ENCODE assay signal across 8 cellular contexts in genomic region chr9:136881691-136882108, GRCh38. TPM values are rescaled to one million over a fixed set of nuclear protein-coding genes. Genes with fewer than 3 reads are reported as not detected.
DNase-seq lines count a peak whose midpoint lies in the region; ATAC-seq and TF ChIP-seq lines count a peak whose summit lies in the region.

No MANE protein-coding gene starts in this region.

- H3K4me1 ChIP-seq in BLaER1 treated with 17β-estradiol and CSF1 and Interleukin-3, amounts not matched to agents 10 nM and 100 nM, result peaks cover 27 to 38% (median 36%) of the 10 kb centered on the region in 10 experiments
- H3K4me1 ChIP-seq in HCT116 (ENCODE audit: control insufficient read depth in 1 of 2, insufficient read depth in 2 of 2, low read length in 2 of 2), result peaks cover 19 to 32% of the 10 kb centered on the region in 2 experiments
- peaks cover 0 to 5% of the 10 kb centered on the region in 2 donors for H3K4me1 ChIP-seq in uterus

- POLR2A ChIA-PET in HCT116 (lab: Charles Lee), result interaction anchor here (1.0 kb wide), 1 partner anchor 16 kb away, joined by 4 read pairs; the partner anchor contains the start of gene EDF1
- POLR2A ChIA-PET in activated CD4-positive, alpha-beta memory T cell treated with anti-CD3 and anti-CD28 coated beads for 36 hours (lab: Charles Lee), result interaction anchor here (0.6 to 2.1 kb wide), 12 partner anchors 9 to 339 kb away, joined by 3 to 23 read pairs (median 3); partner anchors contain the start of genes EDF1 and FBXW5

- peak overlapping the region in 9 of 11 experiments; percentile 24 to 64 (median 49); a peak in 14 of 22 replicates for H3K27ac ChIP-seq in BLaER1 treated with 17β-estradiol and CSF1 and Interleukin-3, amounts not matched to agents 10 nM and 100 nM
- H3K27ac ChIP-seq in HCT116 (ENCODE audit: low read depth, low read length), result no peak overlapping the region; the same call in 1 of the 2 replicates
- no peak overlapping the region for H3K27ac ChIP-seq in uterus

- H3K4me3 ChIP-seq in BLaER1 treated with 17β-estradiol and CSF1 and Interleukin-3, amounts not matched to agents 10 nM and 100 nM, result peak overlapping the region in 6 of 10 experiments; percentile 15 to 55 (median 24); a peak in 7 of 20 replicates
- H3K4me3 ChIP-seq in HCT116 (replicated peaks in 1 of 2; ENCODE audit: low read depth in 1 of 2, low read length in 2 of 2) (no peak overlapping the region), uterus (no peak overlapping the region)

- H3K4me1 Mint-ChIP-seq in activated CD4-positive, alpha-beta memory T cell treated with anti-CD3 and anti-CD28 coated beads for 36 hours (ENCODE audit: low read depth), result peaks cover 34% of the 10 kb centered on the region

- RAD21 ChIA-PET in HCT116 (lab: Charles Lee; ENCODE audit: low non-redundant PET in 1 of 2, low total read pairs in 2 of 2, uncharacterized antibody in 2 of 2, unreplicated experiment in 2 of 2), result no interaction called here

- H2AFZ ChIP-seq in HCT116 (ENCODE audit: low read depth, low read length, poor library complexity, severe bottlenecking), result no peak overlapping the region

- H3K4me2 ChIP-seq in BLaER1 treated with 17β-estradiol and CSF1 and Interleukin-3, amounts not matched to agents 10 nM and 100 nM, result peak overlapping the region; percentile 82 to 98 (median 89)
- H3K4me2 ChIP-seq in HCT116 (ENCODE audit: low read length), result peak overlapping the region; percentile 66; the same call in 1 of the 2 replicates

- no peaks in the 10 kb centered on the region for H3K9me3 ChIP-seq in BLaER1 treated with 17β-estradiol and CSF1 and Interleukin-3, amounts not matched to agents 10 nM and 100 nM (replicated peaks in 1 of 11)
- H3K9me3 ChIP-seq in HCT116 (ENCODE audit: control insufficient read depth in 1 of 2, insufficient read depth in 1 of 2, low read depth in 1 of 2, low read length in 2 of 2) (no peaks in the 10 kb centered on the region), uterus (no peaks in the 10 kb centered on the region)

- CTCF ChIA-PET in HCT116 (lab: Charles Lee), result interaction anchor here (1.8 kb wide), 1 partner anchor 40 kb away, joined by 4 read pairs; the partner anchor contains the start of gene AJM1
- CTCF ChIA-PET in activated CD4-positive, alpha-beta memory T cell treated with anti-CD3 and anti-CD28 coated beads for 36 hours (lab: Charles Lee), result interaction anchor here (0.7 to 2.5 kb wide), 12 partner anchors 11 to 214 kb away, joined by 3 to 14 read pairs (median 4); partner anchors contain the start of genes AJM1 and FBXW5

- H3K9me3 Mint-ChIP-seq in activated CD4-positive, alpha-beta memory T cell treated with anti-CD3 and anti-CD28 coated beads for 36 hours, result no peaks in the 10 kb centered on the region

- peak overlapping the region; percentile 76 for H3K4me3 Mint-ChIP-seq in activated CD4-positive, alpha-beta memory T cell treated with anti-CD3 and anti-CD28 coated beads for 36 hours

- no peak for DNase-seq in HCT116 (ENCODE audit: low read depth, low spot score)
- DNase-seq in activated CD4-positive, alpha-beta memory T cell treated with anti-CD3 and anti-CD28 coated beads for 36 hours, result peak; percentile 86
- DNase-seq in iPS-NIHi11 (ENCODE audit: low spot score), result peak; percentile 35
- DNase-seq in stimulated activated CD8-positive, alpha-beta memory T cell treated with anti-CD3 and anti-CD28 coated beads, Interleukin-7, amount 100 ng/mL, for 48 hours (ENCODE audit: extremely low read depth in 1 of 2, low read depth in 1 of 2), result peak; percentile 52 to 73
- DNase-seq in kidney glomerular epithelial cell (lab: John Stamatoyannopoulos, UW), result no peak
- no peak for DNase-seq in uterus
- DNase-seq in left lobe of liver (ENCODE audit: low spot score), result no peak

- ATAC-seq in HCT116 (no peak), left lobe of liver (no peak)

- TF ChIP-seq CTCF in HCT116 (IDR thresholded peaks at IDR 0.05 in 2 of 3, conservative IDR thresholded peaks at IDR 0.05 in 1 of 3; ENCODE audit: borderline replicate concordance in 1 of 3, insufficient read depth in 1 of 3, low read depth in 2 of 3, low read length in 2 of 3), result no peak
- TF ChIP-seq CTCF in uterus (IDR thresholded peaks at IDR 0.05), result no peak

- H4K20me1 ChIP-seq in BLaER1 treated with 17β-estradiol and CSF1 and Interleukin-3, amounts not matched to agents 10 nM and 100 nM, result peaks cover 0 to under 1% (median 0%) of the 10 kb centered on the region in 11 experiments; a peak in 5 of 22 replicates
- H4K20me1 ChIP-seq in HCT116 (ENCODE audit: insufficient read depth), result no peaks in the 10 kb centered on the region

- peaks cover 1% of the 10 kb centered on the region; the same call in 1 of the 2 replicates for H3K79me2 ChIP-seq in HCT116 (ENCODE audit: insufficient read depth, low read length)

- no peak for TF ChIP-seq RAD21 in HCT116 (IDR thresholded peaks at IDR 0.05; ENCODE audit: low read depth)

- BruUV-seq in HCT116 (replicated peaks; lab: Mats Ljungman, UMichigan), result no TSS peak

- no peaks in the 10 kb centered on the region for H3K36me3 ChIP-seq in BLaER1 treated with 17β-estradiol and CSF1 and Interleukin-3, amounts not matched to agents 10 nM and 100 nM
- H3K36me3 ChIP-seq in HCT116 (ENCODE audit: control insufficient read depth in 1 of 2, insufficient read depth in 2 of 2, low read length in 2 of 2), result no peaks in the 10 kb centered on the region
- no peaks in the 10 kb centered on the region for H3K36me3 ChIP-seq in uterus

- intact Hi-C loops in HCT116 (cut with micrococcal nuclease), result no loop called here
- intact Hi-C loops in activated CD4-positive, alpha-beta memory T cell treated with anti-CD3 and anti-CD28 coated beads for 36 hours (cut with micrococcal nuclease), result loop anchor here (1.0 to 10.0 kb wide), 7 partner anchors 15 to 347 kb away; partner anchors contain the start of genes EDF1, FBXW5, MAN1B1 and NDOR1
- intact Hi-C loops in uterus (cut with DNase I; ENCODE audit: low total_unique reads), result no loop called here

- H3K9ac ChIP-seq in BLaER1 treated with 17β-estradiol and CSF1 and Interleukin-3, amounts not matched to agents 10 nM and 100 nM, result peak overlapping the region in 9 of 11 experiments; percentile 24 to 59 (median 42); a peak in 16 of 22 replicates
- no peak overlapping the region for H3K9ac ChIP-seq in HCT116 (ENCODE audit: low read length)

- H3K27ac Mint-ChIP-seq in activated CD4-positive, alpha-beta memory T cell treated with anti-CD3 and anti-CD28 coated beads for 36 hours, result peak overlapping the region; percentile 95

- no peaks in the 10 kb centered on the region for H3K27me3 ChIP-seq in BLaER1 treated with 17β-estradiol and CSF1 and Interleukin-3, amounts not matched to agents 10 nM and 100 nM
- H3K27me3 ChIP-seq in HCT116 (ENCODE audit: insufficient read depth, low read length), result no peaks in the 10 kb centered on the region
- no peaks in the 10 kb centered on the region for H3K27me3 ChIP-seq in uterus

- peaks cover 6% of the 10 kb centered on the region for H3K36me3 Mint-ChIP-seq in activated CD4-positive, alpha-beta memory T cell treated with anti-CD3 and anti-CD28 coated beads for 36 hours

- TF ChIP-seq POLR2A in HCT116 (IDR thresholded peaks at IDR 0.05; ENCODE audit: borderline replicate concordance, extremely low read depth, insufficient read depth, insufficient read length), result no peak
- no peak for TF ChIP-seq POLR2A in uterus (IDR thresholded peaks at IDR 0.05)

- no peaks in the 10 kb centered on the region for H3K9me2 ChIP-seq in HCT116 (ENCODE audit: insufficient read depth)

- no peaks in the 10 kb centered on the region for H3K27me3 Mint-ChIP-seq in activated CD4-positive, alpha-beta memory T cell treated with anti-CD3 and anti-CD28 coated beads for 36 hours

TF ChIP-seq in HCT116, 20 proteins besides CTCF, POLR2A, EP300 and RAD21 (continues in another document):
- TF ChIP-seq ZBTB33 (IDR thresholded peaks at IDR 0.05; ENCODE audit: extremely low read depth, insufficient replicate concordance, low read length), result no peak

RNA-seq across cellular contexts. Expression of gene TRAF2, which starts 4.6 kb away (rescaled TPM):
- total RNA-seq in HCT116 (2021; ENCODE audit: unreplicated experiment) (28.4 TPM), uterus (10 to 100 TPM in 3 of 4 donors, under 1 TPM in 1; 0.88 to 22.1 (median 11.9) TPM), left lobe of liver (7.4 TPM)
- polyA plus RNA-seq in HCT116 (2012), result 13.7 and 13.9 TPM in 2 replicates
- 10 to 100 TPM; 40.0 to 41.4 TPM for total RNA-seq in activated CD4-positive, alpha-beta memory T cell treated with anti-CD3 and anti-CD28 coated beads for 36 hours

RNA-seq across cellular contexts. Expression of gene EDF1, which starts 15.6 kb away (rescaled TPM):
- total RNA-seq in HCT116 (2021; ENCODE audit: unreplicated experiment), result 311 TPM
- 465 and 468 TPM in 2 replicates for polyA plus RNA-seq in HCT116 (2012)
- total RNA-seq in activated CD4-positive, alpha-beta memory T cell treated with anti-CD3 and anti-CD28 coated beads for 36 hours, result 100 to 1,000 TPM; 302 to 311 TPM
- total RNA-seq in uterus, result 100 to 1,000 TPM in 3 of 4 donors, 10 to 100 TPM in 1; 75.6 to 244 (median 144) TPM
- total RNA-seq in left lobe of liver, result 232 TPM

RNA-seq across cellular contexts. Expression of gene MAMDC4, which starts 29.6 kb away (rescaled TPM):
- total RNA-seq in HCT116 (2021; ENCODE audit: unreplicated experiment), result 17.3 TPM
- polyA plus RNA-seq in HCT116 (2012), result 8.0 and 9.5 TPM in 2 replicates
- total RNA-seq in activated CD4-positive, alpha-beta memory T cell treated with anti-CD3 and anti-CD28 coated beads for 36 hours, result 10 to 100 TPM; 13.0 to 14.3 TPM
- 1 to 10 TPM in 2 of 4 donors, under 1 TPM in 1, not detected in 1; 0.26 to 4.3 (median 4.2) TPM for total RNA-seq in uterus
- total RNA-seq in left lobe of liver, result 28.6 TPM

RNA-seq across cellular contexts. Expression of gene PHPT1, which starts 32.5 kb away (rescaled TPM):
- total RNA-seq in HCT116 (2021; ENCODE audit: unreplicated experiment) (148 TPM), uterus (10 to 100 TPM; 12.4 to 55.5 (median 31.4) TPM), left lobe of liver (58.2 TPM)
- 165 and 168 TPM in 2 replicates for polyA plus RNA-seq in HCT116 (2012)
- 10 to 100 TPM; 92.2 to 95.5 TPM for total RNA-seq in activated CD4-positive, alpha-beta memory T cell treated with anti-CD3 and anti-CD28 coated beads for 36 hours

RNA-seq across cellular contexts. Expression of gene AJM1, which starts 39.4 kb away (rescaled TPM):
- total RNA-seq in HCT116 (2021; ENCODE audit: unreplicated experiment), result 7.1 TPM
- polyA plus RNA-seq in HCT116 (2012), result 3.8 and 4.0 TPM in 2 replicates
- total RNA-seq in activated CD4-positive, alpha-beta memory T cell treated with anti-CD3 and anti-CD28 coated beads for 36 hours, result 1 to 10 TPM; 3.8 to 4.2 TPM
- total RNA-seq in uterus, result 1 to 10 TPM in 3 of 4 donors, not detected in 1; 1.3 to 3.6 (median 3.6) TPM
- total RNA-seq in left lobe of liver, result 4.1 TPM

Comparison
In these comparisons a context has a peak if more than half of its experiments do, and no peak if none do; other contexts are left out.
1. H3K27ac ChIP-seq: peak in BLaER1 treated with 17β-estradiol and CSF1 and Interleukin-3, amounts not matched to agents 10 nM and 100 nM (9 of 11); none in HCT116 (single experiment) and uterus (0 of 2).
2. H3K4me3 ChIP-seq: peak in BLaER1 treated with 17β-estradiol and CSF1 and Interleukin-3, amounts not matched to agents 10 nM and 100 nM (6 of 10); none in HCT116 (0 of 2) and uterus (0 of 2).
3. DNase-seq: peak in activated CD4-positive, alpha-beta memory T cell treated with anti-CD3 and anti-CD28 coated beads for 36 hours (single experiment), iPS-NIHi11 (single experiment) and stimulated activated CD8-positive, alpha-beta memory T cell treated with anti-CD3 and anti-CD28 coated beads, Interleukin-7, amount 100 ng/mL, for 48 hours (2 of 2); none in HCT116 (single experiment), kidney glomerular epithelial cell (single experiment), uterus (0 of 2) and left lobe of liver (single experiment).